ENCODE assay signal across 8 cellular contexts in genomic region chr17:9529033-9529748, GRCh38. TPM values are rescaled to one million over a fixed set of nuclear protein-coding genes. Genes with fewer than 3 reads are reported as not detected.
A peak's percentile ranks its signal among the peaks of the same experiment; 100 is the strongest.
DNase-seq lines count a peak whose midpoint lies in the region; ATAC-seq and TF ChIP-seq lines count a peak whose summit lies in the region.

No MANE protein-coding gene starts in this region.

- H3K27me3 ChIP-seq in BE2C: no peaks in the 10 kb centered on the region
- no peaks in the 10 kb centered on the region for H3K27me3 ChIP-seq in H7 (ENCODE audit: control insufficient read depth, insufficient read depth, low read length)

- TF ChIP-seq CTCF in BE2C (IDR thresholded peaks at IDR 0.05; ENCODE audit: low read depth, low read length) (peak; percentile 20; the same call in 1 of the 2 replicates), WI38 (IDR thresholded peaks at IDR 0.05; ENCODE audit: low read depth, low read length) (peak; percentile 63)

- ATAC-seq in left lobe of liver (peak; percentile 56), GM19035 (IDR thresholded peaks at IDR 0.05; ENCODE audit: unreplicated experiment) (no peak), GM19452 (IDR thresholded peaks at IDR 0.05; ENCODE audit: unreplicated experiment) (no peak), GM19395 (IDR thresholded peaks at IDR 0.05; ENCODE audit: unreplicated experiment) (no peak), HG02970 (IDR thresholded peaks at IDR 0.05; ENCODE audit: low FRiP score, unreplicated experiment) (no peak)

- no peak for DNase-seq in BE2C
- DNase-seq in H7: peak; percentile 63
- no peak for DNase-seq in left lobe of liver (ENCODE audit: low spot score)

- no peaks in the 10 kb centered on the region for H3K9me3 ChIP-seq in BE2C

- H3K4me1 ChIP-seq in BE2C: no peaks in the 10 kb centered on the region

- H3K4me3 ChIP-seq in BE2C (ENCODE audit: low read depth, low read length) (no peak overlapping the region), H7 (ENCODE audit: insufficient read depth, low read depth, low read length) (no peak overlapping the region), WI38 (ENCODE audit: low read depth, low read length) (no peak overlapping the region)

- H3K36me3 ChIP-seq in BE2C (no peaks in the 10 kb centered on the region), H7 (replicated peaks; ENCODE audit: control insufficient read depth, insufficient read depth, low read length) (no peaks in the 10 kb centered on the region)

RNA-seq across cellular contexts. Expression of gene STX8, which starts 46.4 kb away (rescaled TPM):
- 13.5 TPM for polyA plus RNA-seq in BE2C (2012; ENCODE audit: insufficient read depth, insufficient read length, low read depth)
- total RNA-seq in H7 (2014; rRNA removed; shearing (Covaris generic)): 51.8 and 63.1 TPM in 2 replicates
- total RNA-seq in left lobe of liver: 28.6 TPM

RNA-seq across cellular contexts. Expression of gene CFAP52, which starts 47.3 kb away (rescaled TPM):
- polyA plus RNA-seq in BE2C (2012; ENCODE audit: insufficient read depth, insufficient read length, low read depth): not detected
- total RNA-seq in H7 (2014; rRNA removed; shearing (Covaris generic)): not detected in 2 replicates
- not detected for total RNA-seq in left lobe of liver
